ENCODE assay signal across 1 cellular context in the genomic region with DNA sequence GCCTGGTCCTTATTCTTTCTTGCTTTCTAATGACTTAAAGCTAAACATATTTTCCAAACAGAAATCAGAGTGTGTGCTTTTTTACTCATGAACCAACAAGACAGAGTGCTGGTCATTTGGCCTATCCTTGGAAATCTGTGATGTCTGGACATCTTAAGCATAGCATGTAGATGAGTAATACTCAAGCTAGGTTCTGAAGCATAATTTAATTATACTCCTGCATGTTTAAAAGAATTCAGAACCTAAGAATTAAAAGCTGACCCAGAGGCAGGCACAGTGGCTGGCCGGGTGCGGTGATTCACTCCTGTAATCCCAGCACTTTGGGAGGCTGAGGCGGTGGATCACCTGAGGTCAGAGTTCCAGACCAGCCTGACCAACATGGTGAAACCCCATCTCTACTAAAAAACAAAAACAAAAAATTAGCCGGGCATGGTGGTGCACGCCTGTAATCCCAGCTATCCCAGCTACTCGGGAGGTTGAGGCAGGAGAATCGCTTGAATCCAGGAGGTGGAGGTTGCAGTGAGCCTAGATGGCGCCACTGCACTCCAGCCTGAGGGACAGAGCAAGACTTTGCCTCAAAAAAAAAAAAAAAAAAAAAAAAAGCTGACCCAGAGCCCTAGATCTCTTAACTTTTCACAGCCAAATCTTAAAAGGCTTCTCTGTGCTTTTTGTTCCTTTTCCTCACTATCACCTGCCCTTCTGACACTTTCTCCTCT.
TF ChIP-seq lines count a peak whose summit lies in the region.

No MANE protein-coding gene starts in this region.

TF ChIP-seq in IMR-90, 13 proteins besides CTCF, POLR2A, EP300 and RAD21:
- peak; percentile 16; the same call in 1 of the 2 replicates for TF ChIP-seq FOS (IDR thresholded peaks at IDR 0.05; ENCODE audit: low read depth, low read length)
- TF ChIP-seq RCOR1 (IDR thresholded peaks at IDR 0.05; ENCODE audit: insufficient replicate concordance, low read length), result no peak
